In the genomic region with DNA sequence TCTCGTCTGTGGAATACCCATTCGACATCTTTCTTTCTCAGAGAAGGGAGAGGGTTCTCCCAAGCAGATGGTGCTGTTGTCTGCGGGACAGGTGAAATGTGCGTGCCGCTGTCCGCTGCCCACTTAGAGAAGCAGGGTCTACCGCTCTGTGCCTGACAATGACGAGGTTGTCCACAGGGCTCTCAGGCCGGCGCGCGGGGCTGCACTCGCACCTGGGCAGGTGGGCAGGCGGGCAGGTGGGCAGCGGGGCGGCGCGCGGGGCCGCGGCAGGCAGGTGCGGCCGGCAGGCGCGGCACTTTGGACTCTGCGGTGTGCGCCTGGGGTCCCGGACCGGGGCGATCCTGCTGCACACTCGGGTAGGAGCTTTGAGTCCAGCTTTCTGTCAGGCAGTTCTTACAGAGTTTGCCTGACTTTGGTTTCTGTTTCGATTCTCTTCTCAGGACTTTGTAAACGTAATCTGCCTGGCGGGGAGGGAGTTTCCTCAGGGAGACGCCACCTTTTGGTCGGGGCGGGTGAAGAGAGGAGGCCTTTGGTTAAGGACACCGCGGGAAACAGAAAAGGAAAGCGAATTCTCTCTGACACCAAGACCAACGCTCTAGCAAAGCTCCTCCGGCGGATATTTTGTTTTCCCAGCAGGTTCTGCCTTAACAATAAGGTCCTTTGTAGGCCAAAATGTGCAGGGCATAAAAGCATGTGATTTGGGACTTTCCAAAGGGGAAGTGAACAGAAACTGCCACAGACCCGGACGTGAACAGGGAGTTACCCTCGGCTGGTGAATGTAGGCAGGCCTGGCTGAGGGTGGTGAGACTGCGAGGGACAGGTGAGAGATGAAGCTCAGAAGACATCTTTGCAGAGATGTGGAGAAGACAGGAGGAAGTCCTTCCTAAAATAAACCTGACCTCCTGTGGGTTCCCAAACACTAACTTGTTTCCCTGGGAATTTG, we compare ENCODE assay signal across 8 cellular contexts. TPM values are rescaled to one million over a fixed set of nuclear protein-coding genes. Genes with fewer than 3 reads are reported as not detected.
DNase-seq lines count a peak whose midpoint lies in the region; ATAC-seq and TF ChIP-seq lines count a peak whose summit lies in the region.

A gene (minus strand): TSS at position 405 of the 943 bp plus-strand sequence. CDS start 377 bp downstream, at position 28.

- H3K27me3 ChIP-seq in Karpas-422 (ENCODE audit: low read length): peaks cover 5% of the 10 kb centered on the region; the same call in 1 of the 2 replicates

- DNase-seq in ELR (ENCODE audit: low read depth): peak; percentile 93
- DNase-seq in Karpas-422: peak; percentile 68
- peak; percentile 71 for DNase-seq in activated naive CD4-positive, alpha-beta T cell treated with anti-CD3 and anti-CD28 coated beads, Interleukin-2, amount 50 U/mL, for 16 hours
- DNase-seq in globus pallidus (ENCODE audit: low spot score): peak; percentile 79
- peak; percentile 48 for DNase-seq in occipital lobe (lab: John Stamatoyannopoulos, UW)

- H4K20me1 ChIP-seq in Karpas-422 (ENCODE audit: insufficient read depth, low read depth, low read length): no peaks in the 10 kb centered on the region

- peak; percentile 87 for ATAC-seq in GM21825 (IDR thresholded peaks at IDR 0.05; ENCODE audit: unreplicated experiment)
- ATAC-seq in SK-N-SH treated with all-trans-retinoic acid at 6 μM for 48 hours: peak; percentile 97

- H3K9ac ChIP-seq in Karpas-422 (ENCODE audit: low read length): peak within 1 kb of the TSS; percentile 51

- H3K27ac ChIP-seq in Karpas-422 (ENCODE audit: low read length): no peak within 1 kb of the TSS
- H3K27ac ChIP-seq in temporal lobe (ENCODE audit: low read depth, low read length): peak within 1 kb of the TSS; percentile 22

- H3K9me3 ChIP-seq in Karpas-422 (ENCODE audit: low read length): no peaks in the 10 kb centered on the region

- H3K4me2 ChIP-seq in Karpas-422 (ENCODE audit: low read depth, low read length, poor library complexity, severe bottlenecking): peak within 1 kb of the TSS; percentile 61

- no peaks in the 10 kb centered on the region for H3K9me2 ChIP-seq in Karpas-422 (replicated peaks; ENCODE audit: insufficient read depth, low read length)

- H2AFZ ChIP-seq in Karpas-422 (ENCODE audit: low read length): peak within 1 kb of the TSS; percentile 93; the same call in 1 of the 2 replicates

- no peaks in the 10 kb centered on the region for H3K36me3 ChIP-seq in Karpas-422 (ENCODE audit: insufficient read depth, low read length)

- peaks cover 11% of the 10 kb centered on the region for H3K4me1 ChIP-seq in Karpas-422 (ENCODE audit: low read length)

- peak within 1 kb of the TSS; percentile 75 for H3K4me3 ChIP-seq in Karpas-422 (ENCODE audit: low read length)

- H3K79me2 ChIP-seq in Karpas-422 (ENCODE audit: low read length): no peaks in the 10 kb centered on the region

TF ChIP-seq in SK-N-SH treated with all-trans-retinoic acid at 6 μM for 48 hours, 23 proteins besides CTCF, POLR2A, EP300 and RAD21:
- TF ChIP-seq GLIS3 (CRISPR knock-in tag; IDR thresholded peaks at IDR 0.05) (no peak), ZNF70 (CRISPR knock-in tag; IDR thresholded peaks at IDR 0.05) (no peak), ZNF565 (CRISPR knock-in tag; conservative IDR thresholded peaks at IDR 0.05; ENCODE audit: low read depth) (no peak), RARB (CRISPR knock-in tag; IDR thresholded peaks at IDR 0.05) (no peak), ZFP3 (CRISPR knock-in tag; IDR thresholded peaks at IDR 0.05) (no peak), ZNF8 (CRISPR knock-in tag; IDR thresholded peaks at IDR 0.05) (no peak), TCF4 (CRISPR knock-in tag; IDR thresholded peaks at IDR 0.05; ENCODE audit: borderline replicate concordance) (no peak), ISL1 (CRISPR knock-in tag; IDR thresholded peaks at IDR 0.05) (no peak), ZC3H10 (CRISPR knock-in tag; IDR thresholded peaks at IDR 0.05) (no peak), ESRRG (CRISPR knock-in tag; IDR thresholded peaks at IDR 0.05) (no peak), CSDC2 (CRISPR knock-in tag; IDR thresholded peaks at IDR 0.05) (no peak), PPARA (CRISPR knock-in tag; IDR thresholded peaks at IDR 0.05; ENCODE audit: borderline replicate concordance) (no peak), TOX (CRISPR knock-in tag; IDR thresholded peaks at IDR 0.05; ENCODE audit: borderline replicate concordance) (no peak), OSR1 (CRISPR knock-in tag; IDR thresholded peaks at IDR 0.05) (no peak)
- TF ChIP-seq, protein P1, sequence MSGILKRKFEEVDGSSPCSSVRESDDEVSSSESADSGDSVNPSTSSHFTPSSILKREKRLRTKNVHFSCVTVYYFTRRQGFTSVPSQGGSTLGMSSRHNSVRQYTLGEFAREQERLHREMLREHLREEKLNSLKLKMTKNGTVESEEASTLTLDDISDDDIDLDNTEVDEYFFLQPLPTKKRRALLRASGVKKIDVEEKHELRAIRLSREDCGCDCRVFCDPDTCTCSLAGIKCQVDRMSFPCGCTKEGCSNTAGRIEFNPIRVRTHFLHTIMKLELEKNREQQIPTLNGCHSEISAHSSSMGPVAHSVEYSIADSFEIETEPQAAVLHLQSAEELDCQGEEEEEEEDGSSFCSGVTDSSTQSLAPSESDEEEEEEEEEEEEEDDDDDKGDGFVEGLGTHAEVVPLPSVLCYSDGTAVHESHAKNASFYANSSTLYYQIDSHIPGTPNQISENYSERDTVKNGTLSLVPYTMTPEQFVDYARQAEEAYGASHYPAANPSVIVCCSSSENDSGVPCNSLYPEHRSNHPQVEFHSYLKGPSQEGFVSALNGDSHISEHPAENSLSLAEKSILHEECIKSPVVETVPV (CRISPR knock-in tag; IDR thresholded peaks at IDR 0.05): no peak
- TF ChIP-seq, protein P2, sequence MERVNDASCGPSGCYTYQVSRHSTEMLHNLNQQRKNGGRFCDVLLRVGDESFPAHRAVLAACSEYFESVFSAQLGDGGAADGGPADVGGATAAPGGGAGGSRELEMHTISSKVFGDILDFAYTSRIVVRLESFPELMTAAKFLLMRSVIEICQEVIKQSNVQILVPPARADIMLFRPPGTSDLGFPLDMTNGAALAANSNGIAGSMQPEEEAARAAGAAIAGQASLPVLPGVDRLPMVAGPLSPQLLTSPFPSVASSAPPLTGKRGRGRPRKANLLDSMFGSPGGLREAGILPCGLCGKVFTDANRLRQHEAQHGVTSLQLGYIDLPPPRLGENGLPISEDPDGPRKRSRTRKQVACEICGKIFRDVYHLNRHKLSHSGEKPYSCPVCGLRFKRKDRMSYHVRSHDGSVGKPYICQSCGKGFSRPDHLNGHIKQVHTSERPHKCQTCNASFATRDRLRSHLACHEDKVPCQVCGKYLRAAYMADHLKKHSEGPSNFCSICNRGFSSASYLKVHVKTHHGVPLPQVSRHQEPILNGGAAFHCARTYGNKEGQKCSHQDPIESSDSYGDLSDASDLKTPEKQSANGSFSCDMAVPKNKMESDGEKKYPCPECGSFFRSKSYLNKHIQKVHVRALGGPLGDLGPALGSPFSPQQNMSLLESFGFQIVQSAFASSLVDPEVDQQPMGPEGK (CRISPR knock-in tag; IDR thresholded peaks at IDR 0.05; ENCODE audit: borderline replicate concordance): no peak
- TF ChIP-seq, protein P3, sequence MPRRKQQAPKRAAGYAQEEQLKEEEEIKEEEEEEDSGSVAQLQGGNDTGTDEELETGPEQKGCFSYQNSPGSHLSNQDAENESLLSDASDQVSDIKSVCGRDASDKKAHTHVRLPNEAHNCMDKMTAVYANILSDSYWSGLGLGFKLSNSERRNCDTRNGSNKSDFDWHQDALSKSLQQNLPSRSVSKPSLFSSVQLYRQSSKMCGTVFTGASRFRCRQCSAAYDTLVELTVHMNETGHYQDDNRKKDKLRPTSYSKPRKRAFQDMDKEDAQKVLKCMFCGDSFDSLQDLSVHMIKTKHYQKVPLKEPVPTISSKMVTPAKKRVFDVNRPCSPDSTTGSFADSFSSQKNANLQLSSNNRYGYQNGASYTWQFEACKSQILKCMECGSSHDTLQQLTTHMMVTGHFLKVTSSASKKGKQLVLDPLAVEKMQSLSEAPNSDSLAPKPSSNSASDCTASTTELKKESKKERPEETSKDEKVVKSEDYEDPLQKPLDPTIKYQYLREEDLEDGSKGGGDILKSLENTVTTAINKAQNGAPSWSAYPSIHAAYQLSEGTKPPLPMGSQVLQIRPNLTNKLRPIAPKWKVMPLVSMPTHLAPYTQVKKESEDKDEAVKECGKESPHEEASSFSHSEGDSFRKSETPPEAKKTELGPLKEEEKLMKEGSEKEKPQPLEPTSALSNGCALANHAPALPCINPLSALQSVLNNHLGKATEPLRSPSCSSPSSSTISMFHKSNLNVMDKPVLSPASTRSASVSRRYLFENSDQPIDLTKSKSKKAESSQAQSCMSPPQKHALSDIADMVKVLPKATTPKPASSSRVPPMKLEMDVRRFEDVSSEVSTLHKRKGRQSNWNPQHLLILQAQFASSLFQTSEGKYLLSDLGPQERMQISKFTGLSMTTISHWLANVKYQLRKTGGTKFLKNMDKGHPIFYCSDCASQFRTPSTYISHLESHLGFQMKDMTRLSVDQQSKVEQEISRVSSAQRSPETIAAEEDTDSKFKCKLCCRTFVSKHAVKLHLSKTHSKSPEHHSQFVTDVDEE (CRISPR knock-in tag; IDR thresholded peaks at IDR 0.05): no peak
- TF ChIP-seq, protein P4, sequence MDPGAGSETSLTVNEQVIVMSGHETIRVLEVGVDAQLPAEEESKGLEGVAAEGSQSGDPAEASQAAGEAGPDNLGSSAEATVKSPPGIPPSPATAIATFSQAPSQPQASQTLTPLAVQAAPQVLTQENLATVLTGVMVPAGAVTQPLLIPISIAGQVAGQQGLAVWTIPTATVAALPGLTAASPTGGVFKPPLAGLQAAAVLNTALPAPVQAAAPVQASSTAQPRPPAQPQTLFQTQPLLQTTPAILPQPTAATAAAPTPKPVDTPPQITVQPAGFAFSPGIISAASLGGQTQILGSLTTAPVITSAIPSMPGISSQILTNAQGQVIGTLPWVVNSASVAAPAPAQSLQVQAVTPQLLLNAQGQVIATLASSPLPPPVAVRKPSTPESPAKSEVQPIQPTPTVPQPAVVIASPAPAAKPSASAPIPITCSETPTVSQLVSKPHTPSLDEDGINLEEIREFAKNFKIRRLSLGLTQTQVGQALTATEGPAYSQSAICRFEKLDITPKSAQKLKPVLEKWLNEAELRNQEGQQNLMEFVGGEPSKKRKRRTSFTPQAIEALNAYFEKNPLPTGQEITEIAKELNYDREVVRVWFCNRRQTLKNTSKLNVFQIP (CRISPR knock-in tag; IDR thresholded peaks at IDR 0.05; ENCODE audit: borderline replicate concordance, low read depth): no peak

RNA-seq across cellular contexts. Expression of the gene that starts here (rescaled TPM):
- 0.26 and 0.69 TPM in 2 replicates for total RNA-seq in Karpas-422 (2014; rRNA removed; shearing (Covaris generic); ENCODE audit: low replicate concordance)
- total RNA-seq in occipital lobe: 4.8 TPM
- 1.7 TPM for total RNA-seq in temporal lobe

Comparison
In these comparisons a context has a peak if more than half of its experiments do, and no peak if none do; other contexts are left out.
1. Peak in DNase-seq, H3K4me3 ChIP-seq, H3K9ac ChIP-seq and H3K4me2 ChIP-seq in Karpas-422; RNA of the gene not detected or under 1 TPM.